19 cellular contexts compared by ENCODE assay signal in genomic region chr1:59149435-59149834, GRCh38.
A peak's percentile ranks its signal among the peaks of the same experiment; 100 is the strongest.
DNase-seq lines count a peak whose midpoint lies in the region; ATAC-seq and TF ChIP-seq lines count a peak whose summit lies in the region.
"Had no signal": no experiment of that assay in that cellular context is flagged by ENCODE, and none has a peak within 500 bp of the region (broad histone marks: within the 10 kb centered on the region; RNA-seq: fewer than 3 reads in every experiment).

No MANE protein-coding gene starts in this region.

- TF ChIP-seq CTCF in Panc1 (IDR thresholded peaks at IDR 0.05): no peak
- TF ChIP-seq CTCF in uterus (IDR thresholded peaks at IDR 0.05): no peak

- H3K23ac ChIP-seq in trophoblast cell (ENCODE audit: low read length): no peak overlapping the region

- no peak overlapping the region for H2AFZ ChIP-seq in trophoblast cell (ENCODE audit: insufficient read depth, low read length, poor library complexity)

- H3K36me3 Mint-ChIP-seq in central memory CD8-positive, alpha-beta T cell (ENCODE audit: insufficient read depth): peaks cover 2% of the 10 kb centered on the region
- H3K36me3 Mint-ChIP-seq: IgD-negative memory B cell had no signal

- peak overlapping the region; percentile 80 for H3K27ac ChIP-seq in Panc1 (ENCODE audit: low read length)
- no peak overlapping the region for H3K27ac ChIP-seq in trophoblast cell (ENCODE audit: low read depth, low read length)
- H3K27ac ChIP-seq in uterus: peak overlapping the region; percentile 81
- H3K27ac ChIP-seq: HL-60 had no signal

- H3K4me3 ChIP-seq in Panc1 (ENCODE audit: low read depth in 2 of 2, low read length in 2 of 2): no peak overlapping the region
- H3K4me3 ChIP-seq in trophoblast cell (ENCODE audit: low read depth, low read length): no peak overlapping the region
- H3K4me3 ChIP-seq in uterus: no peak overlapping the region
- H3K4me3 ChIP-seq: MG63 had no signal

- H3K4me3 Mint-ChIP-seq in central memory CD8-positive, alpha-beta T cell: no peak overlapping the region
- H3K4me3 Mint-ChIP-seq: IgD-negative memory B cell had no signal

- in situ Hi-C loops in Panc1 (cut with HindIII; ENCODE audit: low pct_unique_long_range_greater_than_20kb, low sequenced_read_pairs): no loop called here

- no peak overlapping the region for H3K4ac ChIP-seq in trophoblast cell (ENCODE audit: low read depth, low read length)

- peak overlapping the region; percentile 33 for H3K27ac Mint-ChIP-seq in central memory CD8-positive, alpha-beta T cell (ENCODE audit: low read depth)
- H3K27ac Mint-ChIP-seq: IgD-negative memory B cell had no signal

- no peaks in the 10 kb centered on the region for H3K36me3 ChIP-seq in Panc1 (ENCODE audit: control insufficient read depth, insufficient read depth, low read length)
- no peaks in the 10 kb centered on the region for H3K36me3 ChIP-seq in trophoblast cell (ENCODE audit: control insufficient read depth in 1 of 2, insufficient read depth in 2 of 2, low read length in 2 of 2)
- H3K36me3 ChIP-seq in uterus: no peaks in the 10 kb centered on the region

- no peak overlapping the region for H3K18ac ChIP-seq in trophoblast cell (ENCODE audit: low read length)

- H3K14ac ChIP-seq in trophoblast cell (ENCODE audit: low read length): peak overlapping the region; percentile 74

- H4K91ac ChIP-seq in trophoblast cell (ENCODE audit: low read depth, low read length): peak overlapping the region; percentile 74

- no peaks in the 10 kb centered on the region for H3K27me3 ChIP-seq in Panc1 (ENCODE audit: control insufficient read depth, insufficient read depth, low read length)
- H3K27me3 ChIP-seq in trophoblast cell (ENCODE audit: insufficient read depth, low read length): no peaks in the 10 kb centered on the region
- no peaks in the 10 kb centered on the region for H3K27me3 ChIP-seq in uterus
- H3K27me3 ChIP-seq: MG63 had no signal

- peaks cover 21% of the 10 kb centered on the region for H3K79me1 ChIP-seq in trophoblast cell (ENCODE audit: low read length)

- DNase-seq in Panc1 (ENCODE audit: low read depth, low spot score): no peak
- no peak for DNase-seq in central memory CD8-positive, alpha-beta T cell (ENCODE audit: low spot score in 2 of 2)
- DNase-seq in trophoblast cell: no peak
- DNase-seq in uterus: no peak
- DNase-seq in SW480 (ENCODE audit: low spot score): no peak
- DNase-seq in globus pallidus (ENCODE audit: low spot score): no peak
- DNase-seq: DMS79 treated with DMSO at 0.1 percent for 48 hours, H7, HFFc6, Kasumi-1, MG63, NCI-H1048, NCI-H1436, NCI-H1930, NCI-H526 had no signal

- no peak overlapping the region for H3K4me2 ChIP-seq in trophoblast cell (ENCODE audit: low read length)

- H2BK120ac ChIP-seq in trophoblast cell (ENCODE audit: insufficient read depth, low read length, poor library complexity): no peak overlapping the region

- no TSS peak for BruUV-seq in Panc1 (replicated peaks; lab: Mats Ljungman, UMichigan)

- peaks cover 17% of the 10 kb centered on the region for H3K4me1 Mint-ChIP-seq in central memory CD8-positive, alpha-beta T cell

- no peaks in the 10 kb centered on the region for H3K9me3 ChIP-seq in Panc1 (ENCODE audit: control insufficient read depth, insufficient read depth, low read depth, low read length)
- no peaks in the 10 kb centered on the region for H3K9me3 ChIP-seq in trophoblast cell (ENCODE audit: insufficient read depth, low read depth, low read length)
- no peaks in the 10 kb centered on the region for H3K9me3 ChIP-seq in uterus
- H3K9me3 ChIP-seq: MG63 had no signal

- WGBS in trophoblast cell (ENCODE audit: extremely low coverage, insufficient coverage, insufficient read length): no CpG with 5 or more reads among the region's 5 CpGs

- H2AK5ac ChIP-seq in trophoblast cell (ENCODE audit: low read length): peak overlapping the region; percentile 88

- no peak overlapping the region for H2BK5ac ChIP-seq in trophoblast cell (ENCODE audit: low read depth, low read length, poor library complexity)

- H2BK12ac ChIP-seq in trophoblast cell (ENCODE audit: low read length): peak overlapping the region; percentile 96

- no peaks in the 10 kb centered on the region for H3K9me3 Mint-ChIP-seq in central memory CD8-positive, alpha-beta T cell
- H3K9me3 Mint-ChIP-seq: HFFc6, IgD-negative memory B cell had no signal

- TF ChIP-seq POLR2A in uterus (IDR thresholded peaks at IDR 0.05): no peak

- H3K79me2 ChIP-seq in trophoblast cell (ENCODE audit: control insufficient read depth, insufficient read depth, low read length, poor library complexity): peaks cover 3% of the 10 kb centered on the region

- POLR2A ChIA-PET in Panc1 (lab: Charles Lee): interaction anchor here (0.6 kb wide), 1 partner anchor 301 kb away, joined by 3 read pairs; no protein-coding TSS in a partner anchor

- H3K4me1 ChIP-seq in Panc1 (ENCODE audit: control insufficient read depth, insufficient read depth, low read length): peaks cover 36% of the 10 kb centered on the region
- H3K4me1 ChIP-seq in trophoblast cell (ENCODE audit: control insufficient read depth in 1 of 2, insufficient read depth in 2 of 2, low read length in 2 of 2): peaks cover 13 to 23% of the 10 kb centered on the region in 2 experiments
- peaks cover 0 to 4% of the 10 kb centered on the region in 2 donors for H3K4me1 ChIP-seq in uterus

- intact Hi-C loops in Panc1 (cut with micrococcal nuclease; ENCODE audit: unreplicated experiment): loop anchor here (5.0 kb wide), 2 partner anchors 148 to 367 kb away; partner anchors contain the start of genes FGGY and JUN
- intact Hi-C loops in uterus (cut with DNase I; ENCODE audit: low total_unique reads): no loop called here

- H3K9ac ChIP-seq in trophoblast cell (ENCODE audit: low read length): no peak overlapping the region

- ATAC-seq in Panc1 (no peak), HG03457 (IDR thresholded peaks at IDR 0.05; ENCODE audit: unreplicated experiment) (no peak)
- no peak for ATAC-seq in central memory CD8-positive, alpha-beta T cell (replicated peaks; ENCODE audit: extremely low read depth, poor library complexity, severe bottlenecking)
- ATAC-seq: Right ventricle myocardium inferior had no signal

- no peaks in the 10 kb centered on the region for H3K27me3 Mint-ChIP-seq in central memory CD8-positive, alpha-beta T cell
- H3K27me3 Mint-ChIP-seq: IgD-negative memory B cell had no signal

- H4K8ac ChIP-seq in trophoblast cell (ENCODE audit: low read depth, low read length): peak overlapping the region; percentile 60

- H4K12ac ChIP-seq in trophoblast cell (ENCODE audit: low read depth, low read length): no peak overlapping the region

- CTCF ChIA-PET in Panc1 (lab: Charles Lee): no interaction called here
